ENCODE assay signal across 2 cellular contexts in the genomic region with DNA sequence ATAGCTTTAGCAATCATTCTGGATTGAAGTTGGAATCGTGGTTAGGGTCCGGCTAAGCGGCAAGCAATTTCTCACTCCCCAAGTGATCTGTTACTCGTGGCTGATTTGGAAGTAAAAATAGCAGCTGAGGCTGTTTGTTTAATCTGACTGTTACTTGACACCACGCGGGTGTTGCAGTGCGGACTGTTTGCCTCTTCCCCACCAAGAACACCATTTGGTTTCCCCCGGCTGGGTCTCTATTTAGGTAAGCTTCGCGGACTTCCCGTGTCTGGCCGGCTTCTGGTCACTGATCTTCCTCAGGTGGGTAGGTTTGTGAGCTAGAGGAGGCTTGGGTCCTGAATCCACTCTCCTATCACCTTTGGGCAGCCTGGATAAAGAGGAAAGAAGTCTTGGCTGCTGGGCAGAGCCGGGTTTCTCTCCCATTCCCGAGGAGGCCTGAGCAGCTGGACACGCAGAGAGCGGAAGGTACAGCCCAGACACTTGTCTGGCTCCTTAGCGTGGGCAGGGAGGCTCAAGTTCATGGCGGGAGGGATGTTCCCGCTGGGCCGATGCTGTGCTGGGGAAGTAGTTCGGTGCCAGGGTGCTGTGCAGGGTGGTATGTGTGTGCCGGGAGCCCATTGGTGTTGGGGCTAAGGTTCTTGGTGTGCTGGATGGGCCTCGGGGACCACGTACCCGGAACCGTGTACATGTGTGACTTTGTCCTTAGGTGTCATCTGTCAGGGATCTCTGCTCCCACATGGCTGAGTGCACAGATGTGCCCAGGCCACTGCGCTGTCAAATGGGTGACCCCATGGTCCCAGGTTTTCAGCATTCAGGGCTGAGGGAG.
TF ChIP-seq lines count a peak whose summit lies in the region.

A gene with protein sequence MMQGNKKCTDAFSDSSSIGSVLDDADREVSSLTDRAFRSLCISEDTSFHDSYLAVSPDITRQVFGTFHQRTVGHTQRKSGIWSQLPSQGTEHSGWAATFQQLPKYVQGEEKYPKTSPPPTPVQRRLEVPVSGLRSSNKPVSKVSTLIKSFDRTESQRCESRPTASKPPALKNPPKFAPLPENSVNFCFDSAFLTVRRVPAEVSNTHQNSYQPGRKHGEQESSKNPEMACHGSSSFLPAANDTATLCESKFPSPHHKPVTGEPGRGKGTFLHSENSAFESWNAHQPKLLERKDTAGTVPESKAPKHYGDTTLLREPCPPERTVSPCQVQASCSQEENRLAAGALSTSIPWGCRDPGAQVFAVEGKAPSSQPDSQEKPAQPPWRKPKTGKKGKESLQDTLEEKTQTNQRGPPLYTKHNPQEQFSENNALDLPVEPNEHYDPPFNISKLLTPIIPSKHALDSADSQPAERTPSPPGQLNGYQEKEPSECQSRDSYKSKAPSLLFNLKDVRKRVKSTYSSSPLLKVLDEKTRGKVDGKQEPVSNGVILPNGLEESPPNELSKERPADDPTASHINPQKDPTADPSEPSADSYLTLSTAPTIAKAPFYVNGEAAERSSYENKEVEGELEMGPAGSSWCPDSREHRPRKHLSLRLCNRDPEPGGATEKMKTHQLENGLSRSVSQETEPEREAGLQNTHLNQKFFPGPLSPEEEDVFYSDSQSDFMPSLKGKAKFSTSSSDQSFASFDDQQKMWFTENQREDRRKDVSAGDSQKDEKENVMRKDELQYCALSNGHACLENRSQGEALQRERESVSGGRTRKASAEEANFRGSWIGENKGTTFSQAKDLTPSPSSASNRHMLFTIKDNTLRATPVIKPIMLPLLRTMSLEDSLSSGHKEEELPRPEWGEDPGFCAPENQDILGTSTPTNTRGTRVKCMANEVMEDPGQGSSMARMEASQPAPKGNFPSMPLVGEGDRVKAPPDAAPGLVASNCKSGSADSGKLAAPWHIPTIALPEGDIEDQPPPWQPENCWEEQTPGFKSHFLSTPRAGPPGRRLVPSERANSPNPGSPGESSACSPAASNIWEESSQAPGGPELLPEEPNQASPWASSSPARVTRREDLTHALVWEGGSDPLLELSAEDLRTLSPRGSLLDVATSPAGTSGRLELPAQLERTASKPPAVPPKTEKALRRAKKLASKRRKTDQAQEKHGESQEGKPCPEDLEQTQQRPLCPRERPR (N-terminal part only) (plus strand): TSS at position 181 of the 826 bp plus-strand sequence. CDS start 23,376 bp downstream, outside the sequence.

TF ChIP-seq in H1, 55 proteins besides CTCF, POLR2A, EP300 and RAD21:
- TF ChIP-seq ATF2 (IDR thresholded peaks at IDR 0.05; ENCODE audit: low read length) (no peak), RXRA (IDR thresholded peaks at IDR 0.05; ENCODE audit: insufficient read depth, low read depth, low read length) (no peak), CBX8 (IDR thresholded peaks at IDR 0.05; ENCODE audit: borderline replicate concordance, low read depth, low read length) (no peak), CTBP2 (IDR thresholded peaks at IDR 0.05; ENCODE audit: borderline replicate concordance, insufficient read depth, insufficient read length, low read length) (no peak), EGR1 (IDR thresholded peaks at IDR 0.05; ENCODE audit: borderline replicate concordance, low read depth, low read length) (no peak), HDAC2 (IDR thresholded peaks at IDR 0.05; ENCODE audit: borderline replicate concordance in 1 of 2, low read depth in 2 of 2, low read length in 2 of 2) (no peak), TAF7 (optimal IDR thresholded peaks at IDR 0.05; ENCODE audit: borderline replicate concordance, low read depth, low read length) (no peak), SRF (IDR thresholded peaks at IDR 0.05; ENCODE audit: low read depth, low read length) (no peak), BCL11A (IDR thresholded peaks at IDR 0.05; ENCODE audit: low read depth in 2 of 2, low read length in 2 of 2) (no peak), YY1 (IDR thresholded peaks at IDR 0.05; ENCODE audit: low read depth, low read length) (no peak), NANOG (IDR thresholded peaks at IDR 0.05; ENCODE audit: insufficient read depth, low read depth, low read length, poor library complexity, severe bottlenecking) (no peak), SIX5 (IDR thresholded peaks at IDR 0.05; ENCODE audit: low read depth, low read length) (no peak)
TF ChIP-seq in H1: peak in this region for 0.

TF ChIP-seq in WTC11, 78 proteins besides CTCF, POLR2A, EP300 and RAD21:
- TF ChIP-seq ZBTB21 (CRISPR knock-in tag; IDR thresholded peaks at IDR 0.05; ENCODE audit: borderline replicate concordance) = no peak
- TF ChIP-seq PRRX2 (CRISPR knock-in tag; IDR thresholded peaks at IDR 0.05) = no peak
- TF ChIP-seq ZNF423 (CRISPR knock-in tag; IDR thresholded peaks at IDR 0.05) = no peak
- TF ChIP-seq, protein P1, sequence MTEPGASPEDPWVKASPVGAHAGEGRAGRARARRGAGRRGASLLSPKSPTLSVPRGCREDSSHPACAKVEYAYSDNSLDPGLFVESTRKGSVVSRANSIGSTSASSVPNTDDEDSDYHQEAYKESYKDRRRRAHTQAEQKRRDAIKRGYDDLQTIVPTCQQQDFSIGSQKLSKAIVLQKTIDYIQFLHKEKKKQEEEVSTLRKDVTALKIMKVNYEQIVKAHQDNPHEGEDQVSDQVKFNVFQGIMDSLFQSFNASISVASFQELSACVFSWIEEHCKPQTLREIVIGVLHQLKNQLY (CRISPR knock-in tag; IDR thresholded peaks at IDR 0.05) = no peak
- TF ChIP-seq GTF2I (CRISPR knock-in tag; conservative IDR thresholded peaks at IDR 0.05) = no peak
- TF ChIP-seq, protein P2, sequence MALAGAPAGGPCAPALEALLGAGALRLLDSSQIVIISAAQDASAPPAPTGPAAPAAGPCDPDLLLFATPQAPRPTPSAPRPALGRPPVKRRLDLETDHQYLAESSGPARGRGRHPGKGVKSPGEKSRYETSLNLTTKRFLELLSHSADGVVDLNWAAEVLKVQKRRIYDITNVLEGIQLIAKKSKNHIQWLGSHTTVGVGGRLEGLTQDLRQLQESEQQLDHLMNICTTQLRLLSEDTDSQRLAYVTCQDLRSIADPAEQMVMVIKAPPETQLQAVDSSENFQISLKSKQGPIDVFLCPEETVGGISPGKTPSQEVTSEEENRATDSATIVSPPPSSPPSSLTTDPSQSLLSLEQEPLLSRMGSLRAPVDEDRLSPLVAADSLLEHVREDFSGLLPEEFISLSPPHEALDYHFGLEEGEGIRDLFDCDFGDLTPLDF (CRISPR knock-in tag; IDR thresholded peaks at IDR 0.05) = no peak
- no peak for TF ChIP-seq ZNF138 (CRISPR knock-in tag; conservative IDR thresholded peaks at IDR 0.05)
- TF ChIP-seq NR3C1 (CRISPR knock-in tag; conservative IDR thresholded peaks at IDR 0.05; ENCODE audit: low read depth) = no peak
- no peak for TF ChIP-seq ZNF317 (CRISPR knock-in tag; IDR thresholded peaks at IDR 0.05; ENCODE audit: borderline replicate concordance, low read depth)
- TF ChIP-seq NR1H2 (CRISPR knock-in tag; IDR thresholded peaks at IDR 0.05) = no peak
- no peak for TF ChIP-seq NFATC4 (CRISPR knock-in tag; IDR thresholded peaks at IDR 0.05)
- no peak for TF ChIP-seq JUN (CRISPR knock-in tag; IDR thresholded peaks at IDR 0.05)
- TF ChIP-seq, protein P3, sequence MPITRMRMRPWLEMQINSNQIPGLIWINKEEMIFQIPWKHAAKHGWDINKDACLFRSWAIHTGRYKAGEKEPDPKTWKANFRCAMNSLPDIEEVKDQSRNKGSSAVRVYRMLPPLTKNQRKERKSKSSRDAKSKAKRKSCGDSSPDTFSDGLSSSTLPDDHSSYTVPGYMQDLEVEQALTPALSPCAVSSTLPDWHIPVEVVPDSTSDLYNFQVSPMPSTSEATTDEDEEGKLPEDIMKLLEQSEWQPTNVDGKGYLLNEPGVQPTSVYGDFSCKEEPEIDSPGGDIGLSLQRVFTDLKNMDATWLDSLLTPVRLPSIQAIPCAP (CRISPR knock-in tag; IDR thresholded peaks at IDR 0.05) = no peak
